8 cellular contexts compared by ENCODE assay signal in the genomic region with DNA sequence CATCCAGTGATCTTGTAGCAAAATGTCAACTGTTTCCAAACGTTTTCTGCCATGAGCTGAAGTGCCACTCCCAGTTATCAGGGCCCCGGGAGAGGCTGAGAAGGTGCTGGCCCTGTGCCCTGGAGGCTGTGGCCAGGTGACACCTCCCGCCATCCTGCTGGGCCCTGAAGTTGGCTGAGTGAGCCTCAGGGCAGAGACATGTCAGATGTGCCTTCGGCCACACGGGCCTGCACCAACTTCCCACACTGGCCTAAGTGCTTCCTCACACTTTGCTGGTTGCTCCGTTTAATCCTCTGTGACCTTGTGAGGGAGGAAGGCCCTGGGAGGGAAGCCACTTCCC. TPM values are rescaled to one million over a fixed set of nuclear protein-coding genes. Genes with fewer than 3 reads are reported as not detected.
A peak's percentile ranks its signal among the peaks of the same experiment; 100 is the strongest.
DNase-seq lines count a peak whose midpoint lies in the region; ATAC-seq and TF ChIP-seq lines count a peak whose summit lies in the region.

No MANE protein-coding gene starts in this region.

- H2BK5ac ChIP-seq in mesenchymal stem cell (ENCODE audit: low read depth, low read length, poor library complexity, severe bottlenecking) = no peak overlapping the region

- no peak overlapping the region for H3K14ac ChIP-seq in mesenchymal stem cell (ENCODE audit: low read length in 2 of 2)

- peaks cover 7% of the 10 kb centered on the region for H3K79me1 ChIP-seq in mesenchymal stem cell (replicated peaks; ENCODE audit: low read length, poor library complexity, severe bottlenecking)

- H4K91ac ChIP-seq in mesenchymal stem cell (ENCODE audit: low read length) = no peak overlapping the region

- 56% methylated on average over 4 of the region's 6 CpGs for WGBS in mesenchymal stem cell

- H4K8ac ChIP-seq in mesenchymal stem cell (ENCODE audit: low read length) = no peak overlapping the region

- no peak overlapping the region for H3K4me3 ChIP-seq in CD8-positive, alpha-beta memory T cell (ENCODE audit: low read length)
- peak overlapping the region in 1 of 2 experiments; percentile 91 for H3K4me3 ChIP-seq in mesenchymal stem cell (ENCODE audit: insufficient read depth in 1 of 2, low read depth in 1 of 2, low read length in 2 of 2)

- no peak overlapping the region for H2AK5ac ChIP-seq in mesenchymal stem cell (ENCODE audit: low read length, severe bottlenecking)

- no peak overlapping the region for H3K4me2 ChIP-seq in mesenchymal stem cell (ENCODE audit: low read length, poor library complexity, severe bottlenecking)

- H3K27me3 ChIP-seq in CD8-positive, alpha-beta memory T cell (ENCODE audit: insufficient read depth, low read length, poor library complexity, severe bottlenecking) = no peaks in the 10 kb centered on the region
- H3K27me3 ChIP-seq in mesenchymal stem cell (ENCODE audit: control insufficient read depth in 1 of 2, insufficient read depth in 1 of 2, low read length in 2 of 2) = no peaks in the 10 kb centered on the region

- POLR2A ChIA-PET in CD8-positive, alpha-beta memory T cell (lab: Charles Lee) = no interaction called here

- H3K9ac ChIP-seq in mesenchymal stem cell (ENCODE audit: low read length) = peak overlapping the region; percentile 90

- H3K4me1 Mint-ChIP-seq in CD8-positive, alpha-beta memory T cell = peaks cover 0 to 15% (median 3%) of the 10 kb centered on the region in 3 donors

- TF ChIP-seq EP300 in Ishikawa (IDR thresholded peaks at IDR 0.05; ENCODE audit: borderline replicate concordance) = no peak; the same call in 1 of the 2 replicates

- CTCF ChIA-PET in CD8-positive, alpha-beta memory T cell (lab: Charles Lee) = no interaction called here

- no peak overlapping the region for H2AFZ ChIP-seq in mesenchymal stem cell (ENCODE audit: low read depth, low read length)

- H3K9me3 Mint-ChIP-seq in CD8-positive, alpha-beta memory T cell = no peaks in the 10 kb centered on the region

- H3K27ac ChIP-seq in CD8-positive, alpha-beta memory T cell (ENCODE audit: low read depth, low read length) = peak overlapping the region; percentile 35
- H3K27ac ChIP-seq in mesenchymal stem cell (ENCODE audit: low read length, poor library complexity, severe bottlenecking) = no peak overlapping the region

- H3K4me1 ChIP-seq in CD8-positive, alpha-beta memory T cell (ENCODE audit: insufficient read depth, low read length) = no peaks in the 10 kb centered on the region
- peaks cover 31% of the 10 kb centered on the region for H3K4me1 ChIP-seq in mesenchymal stem cell (ENCODE audit: control insufficient read depth, insufficient read depth, low read depth, low read length)

- ATAC-seq in GM19455 (IDR thresholded peaks at IDR 0.05; ENCODE audit: unreplicated experiment) (no peak), GM18870 (IDR thresholded peaks at IDR 0.05; ENCODE audit: unreplicated experiment) (no peak)

- no peak overlapping the region for H2BK15ac ChIP-seq in mesenchymal stem cell (ENCODE audit: low read depth, poor library complexity, severe bottlenecking)

- H3K23ac ChIP-seq in mesenchymal stem cell (ENCODE audit: low read length in 2 of 2) = peak overlapping the region in 1 of 2 experiments; percentile 76

- no peaks in the 10 kb centered on the region for H3K36me3 ChIP-seq in CD8-positive, alpha-beta memory T cell (ENCODE audit: insufficient read depth, low read length)
- peaks cover 21 to 28% of the 10 kb centered on the region in 2 experiments for H3K36me3 ChIP-seq in mesenchymal stem cell (ENCODE audit: control insufficient read depth in 1 of 2, insufficient read depth in 2 of 2, low read depth in 1 of 2, low read length in 2 of 2)

- no peak overlapping the region for H3K18ac ChIP-seq in mesenchymal stem cell (ENCODE audit: low read depth in 1 of 2, low read length in 2 of 2)

- H3K9me3 ChIP-seq in CD8-positive, alpha-beta memory T cell (ENCODE audit: low read length) = no peaks in the 10 kb centered on the region
- no peaks in the 10 kb centered on the region for H3K9me3 ChIP-seq in mesenchymal stem cell (ENCODE audit: control insufficient read depth, low read length)

- H3K4me3 Mint-ChIP-seq in CD8-positive, alpha-beta memory T cell = peak overlapping the region in 4 of 7 donors; percentile 19 to 71 (median 66)

- H3K4ac ChIP-seq in mesenchymal stem cell (ENCODE audit: low read depth in 1 of 2, low read length in 2 of 2) = no peak overlapping the region

- TF ChIP-seq RAD21 in Ishikawa (IDR thresholded peaks at IDR 0.05; ENCODE audit: low read depth) = no peak

- peaks cover 0 to 2% of the 10 kb centered on the region in 2 donors for H3K27me3 Mint-ChIP-seq in CD8-positive, alpha-beta memory T cell

- H2BK120ac ChIP-seq in mesenchymal stem cell (ENCODE audit: low read depth, low read length) = no peak overlapping the region

- H3K36me3 Mint-ChIP-seq in CD8-positive, alpha-beta memory T cell = peaks cover 0 to 3% (median 0%) of the 10 kb centered on the region in 3 donors

- no peak overlapping the region for H2BK12ac ChIP-seq in mesenchymal stem cell (ENCODE audit: low read length in 2 of 2)

- DNase-seq in CD8-positive, alpha-beta memory T cell = no peak
- DNase-seq in amniotic epithelial cell (ENCODE audit: low read depth) = peak; percentile 24
- DNase-seq in mesenchymal stem cell = no peak
- no peak for DNase-seq in activated CD4-positive, CD25-positive, alpha-beta regulatory T cell treated with anti-CD3 and anti-CD28 coated beads, Interleukin-2, amount 50 U/mL, for 72 hours
- DNase-seq in AG08396 (ENCODE audit: low spot score) = no peak

- H3K27ac Mint-ChIP-seq in CD8-positive, alpha-beta memory T cell = peak overlapping the region in 5 of 8 donors; percentile 19 to 84 (median 72)

TF ChIP-seq in Ishikawa, 13 proteins besides CTCF, POLR2A, EP300 and RAD21:
- 0 out of 2 replicates have a peak, but pooled peaks have one; percentile 44 for TF ChIP-seq NFIC (IDR thresholded peaks at IDR 0.05)
- TF ChIP-seq TEAD4 (IDR thresholded peaks at IDR 0.05) = no peak

RNA-seq across cellular contexts. Expression of a gene that starts 4.8 kb away (rescaled TPM):
- under 1 TPM; 0.84 to 0.85 TPM for total RNA-seq in CD8-positive, alpha-beta memory T cell
- polyA plus RNA-seq in CD8-positive, alpha-beta memory T cell = 0.56 TPM
- polyA plus RNA-seq in mesenchymal stem cell (2013, experiment 1 of 2) = 0.48 TPM
- 0.49 TPM for polyA plus RNA-seq in mesenchymal stem cell (2013, experiment 2 of 2)

RNA-seq across cellular contexts. Expression of a gene that starts 42.0 kb away (rescaled TPM):
- total RNA-seq in CD8-positive, alpha-beta memory T cell = 10 to 100 TPM; 16.2 to 16.8 TPM
- polyA plus RNA-seq in CD8-positive, alpha-beta memory T cell = 8.8 TPM
- 7.1 TPM for polyA plus RNA-seq in mesenchymal stem cell (2013, experiment 1 of 2)
- polyA plus RNA-seq in mesenchymal stem cell (2013, experiment 2 of 2) = 6.5 TPM
